Comparison of ENCODE assay signal across 1 cellular context in the genomic region with DNA sequence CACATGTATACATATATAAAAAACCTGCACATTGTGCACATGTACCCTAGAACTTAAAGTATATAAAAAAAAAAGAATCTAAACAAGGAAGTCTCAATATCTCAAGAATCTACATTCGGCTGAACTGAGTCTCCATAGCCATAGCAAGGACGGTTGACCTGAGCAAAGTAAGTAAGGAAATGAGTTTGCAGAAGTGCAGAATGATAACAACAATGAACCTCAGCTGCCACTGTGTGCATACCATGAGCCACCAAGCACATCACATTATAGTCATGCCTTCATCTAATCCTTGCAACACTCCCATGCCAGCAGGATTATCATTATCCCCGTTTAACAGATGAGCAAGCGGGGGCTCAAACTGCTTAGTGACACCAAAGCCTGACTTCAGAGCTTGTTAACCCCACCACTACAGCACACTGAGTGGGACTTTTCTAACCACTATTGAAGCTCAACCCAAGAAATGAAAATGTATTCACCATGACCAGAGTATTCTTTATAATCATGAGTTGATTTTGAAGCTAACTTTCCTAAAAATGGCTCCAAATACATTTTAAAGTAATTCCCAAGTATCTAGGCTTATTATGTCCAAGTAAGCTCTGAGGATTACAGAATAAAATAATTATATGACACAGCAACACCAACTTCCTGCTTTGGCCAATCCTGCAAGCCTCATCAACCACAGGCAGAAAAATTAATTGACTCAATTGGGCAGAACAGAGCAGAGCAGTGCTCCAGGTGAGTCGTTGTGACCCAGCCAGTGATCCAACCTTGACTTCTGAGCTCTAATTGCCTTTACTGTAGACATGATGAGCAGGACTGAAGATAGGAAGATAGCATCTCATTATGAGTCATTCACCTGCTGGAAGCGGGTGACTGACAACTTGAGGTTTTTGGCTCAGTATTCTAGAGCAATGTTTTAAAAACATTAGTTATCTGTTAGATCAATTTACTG.
TF ChIP-seq lines count a peak whose summit lies in the region.

No MANE protein-coding gene starts in this region.

TF ChIP-seq in GM23338, 12 proteins besides CTCF, POLR2A, EP300 and RAD21 (continued from another document):
- TF ChIP-seq JUNB (IDR thresholded peaks at IDR 0.05; ENCODE audit: unreplicated experiment) (no peak), ZNF114 (CRISPR knock-in tag; IDR thresholded peaks at IDR 0.05) (no peak), NANOG (IDR thresholded peaks at IDR 0.05; ENCODE audit: borderline replicate concordance) (no peak), ZNF331 (CRISPR knock-in tag; IDR thresholded peaks at IDR 0.05; ENCODE audit: low read depth) (no peak), POLR2AphosphoS5 (IDR thresholded peaks at IDR 0.05; ENCODE audit: low read depth) (no peak), STAT1 (IDR thresholded peaks at IDR 0.05; ENCODE audit: unreplicated experiment) (no peak), CREB1 (CRISPR knock-in tag; IDR thresholded peaks at IDR 0.05; ENCODE audit: low read depth) (no peak), EZH2 (IDR thresholded peaks at IDR 0.05; ENCODE audit: low read depth, unreplicated experiment) (no peak)
- TF ChIP-seq, protein P1, sequence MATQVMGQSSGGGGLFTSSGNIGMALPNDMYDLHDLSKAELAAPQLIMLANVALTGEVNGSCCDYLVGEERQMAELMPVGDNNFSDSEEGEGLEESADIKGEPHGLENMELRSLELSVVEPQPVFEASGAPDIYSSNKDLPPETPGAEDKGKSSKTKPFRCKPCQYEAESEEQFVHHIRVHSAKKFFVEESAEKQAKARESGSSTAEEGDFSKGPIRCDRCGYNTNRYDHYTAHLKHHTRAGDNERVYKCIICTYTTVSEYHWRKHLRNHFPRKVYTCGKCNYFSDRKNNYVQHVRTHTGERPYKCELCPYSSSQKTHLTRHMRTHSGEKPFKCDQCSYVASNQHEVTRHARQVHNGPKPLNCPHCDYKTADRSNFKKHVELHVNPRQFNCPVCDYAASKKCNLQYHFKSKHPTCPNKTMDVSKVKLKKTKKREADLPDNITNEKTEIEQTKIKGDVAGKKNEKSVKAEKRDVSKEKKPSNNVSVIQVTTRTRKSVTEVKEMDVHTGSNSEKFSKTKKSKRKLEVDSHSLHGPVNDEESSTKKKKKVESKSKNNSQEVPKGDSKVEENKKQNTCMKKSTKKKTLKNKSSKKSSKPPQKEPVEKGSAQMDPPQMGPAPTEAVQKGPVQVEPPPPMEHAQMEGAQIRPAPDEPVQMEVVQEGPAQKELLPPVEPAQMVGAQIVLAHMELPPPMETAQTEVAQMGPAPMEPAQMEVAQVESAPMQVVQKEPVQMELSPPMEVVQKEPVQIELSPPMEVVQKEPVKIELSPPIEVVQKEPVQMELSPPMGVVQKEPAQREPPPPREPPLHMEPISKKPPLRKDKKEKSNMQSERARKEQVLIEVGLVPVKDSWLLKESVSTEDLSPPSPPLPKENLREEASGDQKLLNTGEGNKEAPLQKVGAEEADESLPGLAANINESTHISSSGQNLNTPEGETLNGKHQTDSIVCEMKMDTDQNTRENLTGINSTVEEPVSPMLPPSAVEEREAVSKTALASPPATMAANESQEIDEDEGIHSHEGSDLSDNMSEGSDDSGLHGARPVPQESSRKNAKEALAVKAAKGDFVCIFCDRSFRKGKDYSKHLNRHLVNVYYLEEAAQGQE (IDR thresholded peaks at IDR 0.05; ENCODE audit: unreplicated experiment) = no peak
- TF ChIP-seq, protein P2, sequence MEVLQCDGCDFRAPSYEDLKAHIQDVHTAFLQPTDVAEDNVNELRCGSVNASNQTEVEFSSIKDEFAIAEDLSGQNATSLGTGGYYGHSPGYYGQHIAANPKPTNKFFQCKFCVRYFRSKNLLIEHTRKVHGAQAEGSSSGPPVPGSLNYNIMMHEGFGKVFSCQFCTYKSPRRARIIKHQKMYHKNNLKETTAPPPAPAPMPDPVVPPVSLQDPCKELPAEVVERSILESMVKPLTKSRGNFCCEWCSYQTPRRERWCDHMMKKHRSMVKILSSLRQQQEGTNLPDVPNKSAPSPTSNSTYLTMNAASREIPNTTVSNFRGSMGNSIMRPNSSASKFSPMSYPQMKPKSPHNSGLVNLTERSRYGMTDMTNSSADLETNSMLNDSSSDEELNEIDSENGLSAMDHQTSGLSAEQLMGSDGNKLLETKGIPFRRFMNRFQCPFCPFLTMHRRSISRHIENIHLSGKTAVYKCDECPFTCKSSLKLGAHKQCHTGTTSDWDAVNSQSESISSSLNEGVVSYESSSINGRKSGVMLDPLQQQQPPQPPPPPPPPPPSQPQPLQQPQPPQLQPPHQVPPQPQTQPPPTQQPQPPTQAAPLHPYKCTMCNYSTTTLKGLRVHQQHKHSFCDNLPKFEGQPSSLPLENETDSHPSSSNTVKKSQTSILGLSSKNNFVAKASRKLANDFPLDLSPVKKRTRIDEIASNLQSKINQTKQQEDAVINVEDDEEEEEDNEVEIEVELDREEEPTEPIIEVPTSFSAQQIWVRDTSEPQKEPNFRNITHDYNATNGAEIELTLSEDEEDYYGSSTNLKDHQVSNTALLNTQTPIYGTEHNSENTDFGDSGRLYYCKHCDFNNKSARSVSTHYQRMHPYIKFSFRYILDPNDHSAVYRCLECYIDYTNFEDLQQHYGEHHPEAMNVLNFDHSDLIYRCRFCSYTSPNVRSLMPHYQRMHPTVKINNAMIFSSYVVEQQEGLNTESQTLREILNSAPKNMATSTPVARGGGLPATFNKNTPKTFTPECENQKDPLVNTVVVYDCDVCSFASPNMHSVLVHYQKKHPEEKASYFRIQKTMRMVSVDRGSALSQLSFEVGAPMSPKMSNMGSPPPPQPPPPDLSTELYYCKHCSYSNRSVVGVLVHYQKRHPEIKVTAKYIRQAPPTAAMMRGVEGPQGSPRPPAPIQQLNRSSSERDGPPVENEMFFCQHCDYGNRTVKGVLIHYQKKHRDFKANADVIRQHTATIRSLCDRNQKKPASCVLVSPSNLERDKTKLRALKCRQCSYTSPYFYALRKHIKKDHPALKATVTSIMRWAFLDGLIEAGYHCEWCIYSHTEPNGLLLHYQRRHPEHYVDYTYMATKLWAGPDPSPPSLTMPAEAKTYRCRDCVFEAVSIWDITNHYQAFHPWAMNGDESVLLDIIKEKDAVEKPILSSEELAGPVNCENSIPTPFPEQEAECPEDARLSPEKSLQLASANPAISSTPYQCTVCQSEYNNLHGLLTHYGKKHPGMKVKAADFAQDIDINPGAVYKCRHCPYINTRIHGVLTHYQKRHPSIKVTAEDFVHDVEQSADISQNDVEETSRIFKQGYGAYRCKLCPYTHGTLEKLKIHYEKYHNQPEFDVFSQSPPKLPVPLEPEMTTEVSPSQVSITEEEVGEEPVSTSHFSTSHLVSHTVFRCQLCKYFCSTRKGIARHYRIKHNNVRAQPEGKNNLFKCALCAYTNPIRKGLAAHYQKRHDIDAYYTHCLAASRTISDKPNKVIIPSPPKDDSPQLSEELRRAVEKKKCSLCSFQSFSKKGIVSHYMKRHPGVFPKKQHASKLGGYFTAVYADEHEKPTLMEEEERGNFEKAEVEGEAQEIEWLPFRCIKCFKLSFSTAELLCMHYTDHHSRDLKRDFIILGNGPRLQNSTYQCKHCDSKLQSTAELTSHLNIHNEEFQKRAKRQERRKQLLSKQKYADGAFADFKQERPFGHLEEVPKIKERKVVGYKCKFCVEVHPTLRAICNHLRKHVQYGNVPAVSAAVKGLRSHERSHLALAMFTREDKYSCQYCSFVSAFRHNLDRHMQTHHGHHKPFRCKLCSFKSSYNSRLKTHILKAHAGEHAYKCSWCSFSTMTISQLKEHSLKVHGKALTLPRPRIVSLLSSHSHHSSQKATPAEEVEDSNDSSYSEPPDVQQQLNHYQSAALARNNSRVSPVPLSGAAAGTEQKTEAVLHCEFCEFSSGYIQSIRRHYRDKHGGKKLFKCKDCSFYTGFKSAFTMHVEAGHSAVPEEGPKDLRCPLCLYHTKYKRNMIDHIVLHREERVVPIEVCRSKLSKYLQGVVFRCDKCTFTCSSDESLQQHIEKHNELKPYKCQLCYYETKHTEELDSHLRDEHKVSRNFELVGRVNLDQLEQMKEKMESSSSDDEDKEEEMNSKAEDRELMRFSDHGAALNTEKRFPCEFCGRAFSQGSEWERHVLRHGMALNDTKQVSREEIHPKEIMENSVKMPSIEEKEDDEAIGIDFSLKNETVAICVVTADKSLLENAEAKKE (CRISPR knock-in tag; IDR thresholded peaks at IDR 0.05) = no peak
